ENCODE assay signal across 8 cellular contexts in genomic region chr7:55572378-55573233, GRCh38. TPM values are rescaled to one million over a fixed set of nuclear protein-coding genes. Genes with fewer than 3 reads are reported as not detected.
DNase-seq lines count a peak whose midpoint lies in the region; ATAC-seq and TF ChIP-seq lines count a peak whose summit lies in the region.

VOPP1 (minus strand) TSS chr7:55572502; CDS start chr7:55572324, 178 bp downstream.

- TF ChIP-seq CTCF in DOHH2 (IDR thresholded peaks at IDR 0.05; ENCODE audit: low read depth, low read length, poor library complexity, severe bottlenecking) = no peak
- peak in 2 of 5 experiments; percentile 5 to 22 for TF ChIP-seq CTCF in tibial nerve (IDR thresholded peaks at IDR 0.05)

- peak within 1 kb of the TSS; percentile 81 for H3K4me2 ChIP-seq in DOHH2 (ENCODE audit: low read length)

- no peaks in the 10 kb centered on the region for H3K27me3 ChIP-seq in DOHH2 (ENCODE audit: control insufficient read depth, low read length)
- no peaks in the 10 kb centered on the region for H3K27me3 ChIP-seq in SJCRH30
- no peaks in the 10 kb centered on the region for H3K27me3 ChIP-seq in neuron (ENCODE audit: insufficient read depth, low read length)
- no peaks in the 10 kb centered on the region for H3K27me3 ChIP-seq in tibial nerve

- peaks cover 6 to 27% of the 10 kb centered on the region in 2 donors for H3K36me3 Mint-ChIP-seq in activated naive CD4-positive, alpha-beta T cell treated with anti-CD3 and anti-CD28 coated beads, Interleukin-2, amount 50 U/mL, for 72 hours

- H3K9me3 Mint-ChIP-seq in activated naive CD4-positive, alpha-beta T cell treated with anti-CD3 and anti-CD28 coated beads, Interleukin-2, amount 50 U/mL, for 72 hours = no peaks in the 10 kb centered on the region

- H3K27ac Mint-ChIP-seq in activated naive CD4-positive, alpha-beta T cell treated with anti-CD3 and anti-CD28 coated beads, Interleukin-2, amount 50 U/mL, for 72 hours = peak within 1 kb of the TSS; percentile 96 to 99

- H3K27ac ChIP-seq in DOHH2 (ENCODE audit: low read depth, low read length) (peak within 1 kb of the TSS; percentile 69), SJCRH30 (peak within 1 kb of the TSS; percentile 92), tibial nerve (peak within 1 kb of the TSS; percentile 61 to 95 (median 92))

- TF ChIP-seq EP300 in tibial nerve (IDR thresholded peaks at IDR 0.05) = peak in 1 of 2 donors; percentile 14

- no peaks in the 10 kb centered on the region for H3K9me2 ChIP-seq in DOHH2 (replicated peaks; ENCODE audit: control insufficient read depth, low read length)

- in situ Hi-C loops in KBM-7 (cut with MboI; ENCODE audit: low pct_unique_long_range_greater_than_20kb, low sequenced_read_pairs) = no loop called here

- H3K4me1 ChIP-seq in DOHH2 (ENCODE audit: control insufficient read depth, low read length) (peaks cover 56% of the 10 kb centered on the region), SJCRH30 (peaks cover 18% of the 10 kb centered on the region), neuron (ENCODE audit: insufficient read depth, low read length) (peaks cover 34% of the 10 kb centered on the region), tibial nerve (peaks cover 3 to 52% (median 31%) of the 10 kb centered on the region in 4 donors)

- WGBS in tibial nerve, 2 donors = 0 to 1% methylated on average over 24 to 31 of the region's 77 CpGs

- H3F3A ChIP-seq in DOHH2 (ENCODE audit: control insufficient read depth, insufficient read depth) = peaks cover 16% of the 10 kb centered on the region

- H3K4me3 ChIP-seq in DOHH2 (ENCODE audit: low read length) (peak within 1 kb of the TSS; percentile 90), SJCRH30 (peak within 1 kb of the TSS; percentile 100), neuron (ENCODE audit: low read length) (peak within 1 kb of the TSS; percentile 92), tibial nerve (peak within 1 kb of the TSS; percentile 61 to 100 (median 82))

- H4K20me1 ChIP-seq in DOHH2 (ENCODE audit: control insufficient read depth, insufficient read depth, low read depth, low read length) = peaks cover 20% of the 10 kb centered on the region

- DNase-seq in KBM-7 (peak; percentile 59), SJCRH30 (peak; percentile 71 to 83), germinal center (ENCODE audit: low spot score) (peak; percentile 92), tibial nerve (ENCODE audit: low spot score in 2 of 2) (peak in 1 of 2 donors; percentile 20)
- DNase-seq in activated naive CD4-positive, alpha-beta T cell treated with anti-CD3 and anti-CD28 coated beads, Interleukin-2, amount 50 U/mL, for 72 hours (ENCODE audit: low spot score in 2 of 2) = peak; percentile 66 to 70

- peak; percentile 45 for ATAC-seq in GM21717 (IDR thresholded peaks at IDR 0.05; ENCODE audit: unreplicated experiment)
- ATAC-seq in activated naive CD4-positive, alpha-beta T cell treated with anti-CD3 and anti-CD28 coated beads, Interleukin-2, amount 50 U/mL, for 72 hours = peak; percentile 17 to 53

- peak in 1 of 2 donors; percentile 19 for TF ChIP-seq POLR2A in tibial nerve (IDR thresholded peaks at IDR 0.05)

- H2AFZ ChIP-seq in neuron (ENCODE audit: low read depth, low read length) = peak within 1 kb of the TSS; percentile 93

- no peaks in the 10 kb centered on the region for H3K9me3 ChIP-seq in DOHH2 (ENCODE audit: control insufficient read depth, insufficient read depth, low read length)
- no peaks in the 10 kb centered on the region for H3K9me3 ChIP-seq in SJCRH30 (replicated peaks)
- no peaks in the 10 kb centered on the region for H3K9me3 ChIP-seq in neuron (ENCODE audit: low read length)
- H3K9me3 ChIP-seq in tibial nerve = no peaks in the 10 kb centered on the region

- peaks cover 10% of the 10 kb centered on the region for H3K36me3 ChIP-seq in DOHH2 (ENCODE audit: control insufficient read depth, low read length)
- 0 out of 2 replicates have a peak, but pooled peaks cover 2% of the 10 kb centered on the region for H3K36me3 ChIP-seq in SJCRH30
- H3K36me3 ChIP-seq in neuron (ENCODE audit: insufficient read depth, low read length) = no peaks in the 10 kb centered on the region
- H3K36me3 ChIP-seq in tibial nerve = no peaks in the 10 kb centered on the region

- H3K79me2 ChIP-seq in DOHH2 (ENCODE audit: control insufficient read depth, low read length) = peaks cover 45% of the 10 kb centered on the region

RNA-seq across cellular contexts. Expression of gene VOPP1, which starts in this region (rescaled TPM):
- 89.8 and 92.6 TPM in 2 replicates for total RNA-seq in SJCRH30 (2014; rRNA removed; shearing (Covaris generic))
- total RNA-seq in activated naive CD4-positive, alpha-beta T cell treated with anti-CD3 and anti-CD28 coated beads, Interleukin-2, amount 50 U/mL, for 72 hours = 100 to 1,000 TPM in 1 of 2 donors, 10 to 100 TPM in 1; 52.0 to 124 TPM
- 10 to 100 TPM; 49.2 to 58.5 (median 54.8) TPM for total RNA-seq in tibial nerve
